Comparison of ENCODE assay signal across 8 cellular contexts in the genomic region with DNA sequence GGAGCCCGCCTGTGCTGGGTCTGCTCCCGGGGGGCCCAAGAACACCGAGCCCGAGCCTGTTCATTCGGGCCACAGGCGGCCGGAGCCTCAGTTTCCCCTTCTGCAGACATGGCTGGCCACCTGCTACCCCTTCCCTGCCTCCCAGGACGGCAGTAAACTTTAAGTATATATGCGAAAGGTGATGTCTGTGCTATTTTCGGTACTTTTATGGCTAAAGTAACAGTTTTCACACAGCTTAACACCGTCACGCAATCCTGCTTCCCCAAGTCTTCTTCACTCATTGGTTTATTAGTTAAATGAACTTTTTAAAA. TPM values are rescaled to one million over a fixed set of nuclear protein-coding genes. Genes with fewer than 3 reads are reported as not detected.
A peak's percentile ranks its signal among the peaks of the same experiment; 100 is the strongest.
DNase-seq lines count a peak whose midpoint lies in the region; ATAC-seq and TF ChIP-seq lines count a peak whose summit lies in the region.

No MANE protein-coding gene starts in this region.

- POLR2A ChIA-PET in OCI-LY7 (lab: Charles Lee) = interaction anchor here (0.6 to 1.9 kb wide), 6 partner anchors 10 to 218 kb away, joined by 3 to 14 read pairs (median 4); a partner anchor contains a TSS

- no peaks in the 10 kb centered on the region for H3K9me2 ChIP-seq in OCI-LY7 (ENCODE audit: insufficient read depth, low read length)

- ATAC-seq in GM21515 (IDR thresholded peaks at IDR 0.05; ENCODE audit: unreplicated experiment) (peak; percentile 11), HG02970 (IDR thresholded peaks at IDR 0.05; ENCODE audit: low FRiP score, unreplicated experiment) (no peak)

- H3K36me3 ChIP-seq in OCI-LY7 (ENCODE audit: insufficient read depth, low read length) (peaks cover 45% of the 10 kb centered on the region), esophagus squamous epithelium (peaks cover 0 to 19% (median 0%) of the 10 kb centered on the region in 3 donors)

- H2AFZ ChIP-seq in OCI-LY7 (ENCODE audit: low read length) = peak overlapping the region; percentile 93

- H3K4me1 ChIP-seq in OCI-LY7 (ENCODE audit: insufficient read depth, low read length, poor library complexity, severe bottlenecking) = peaks cover 24% of the 10 kb centered on the region
- H3K4me1 ChIP-seq in esophagus squamous epithelium = peaks cover 8 to 33% (median 10%) of the 10 kb centered on the region in 3 donors

- no peak for DNase-seq in OCI-LY7 (ENCODE audit: low spot score)
- DNase-seq in esophagus squamous epithelium (lab: John Stamatoyannopoulos, UW) = no peak
- no peak for DNase-seq in retinal pigment epithelial cell (ENCODE audit: low read depth)
- no peak for DNase-seq in NCI-H1048 (lab: John Stamatoyannopoulos, UW)
- DNase-seq in SW480 (ENCODE audit: low spot score) = no peak

- H3K9me3 ChIP-seq in OCI-LY7 (ENCODE audit: low read length) (no peaks in the 10 kb centered on the region), esophagus squamous epithelium (no peaks in the 10 kb centered on the region)

- TF ChIP-seq CTCF in C4-2B (conservative IDR thresholded peaks at IDR 0.05) = no peak
- TF ChIP-seq CTCF in OCI-LY7 (conservative IDR thresholded peaks at IDR 0.05; ENCODE audit: low read length) = no peak
- no peak for TF ChIP-seq CTCF in esophagus squamous epithelium (IDR thresholded peaks at IDR 0.05)
- TF ChIP-seq CTCF in retinal pigment epithelial cell (conservative IDR thresholded peaks at IDR 0.05; ENCODE audit: low read depth, low read length) = no peak

- BruUV-seq in OCI-LY7 (replicated peaks; lab: Mats Ljungman, UMichigan) = TSS peak; percentile 64

- H4K20me1 ChIP-seq in OCI-LY7 (ENCODE audit: insufficient read depth, low read length) = no peaks in the 10 kb centered on the region

- peaks cover 30% of the 10 kb centered on the region for H3K79me2 ChIP-seq in OCI-LY7 (ENCODE audit: insufficient read depth, low read depth, low read length)

- H3K27me3 ChIP-seq in esophagus squamous epithelium = no peaks in the 10 kb centered on the region

- H3K4me3 ChIP-seq in OCI-LY7 (ENCODE audit: low read depth, low read length, poor library complexity, severe bottlenecking) = peak overlapping the region; percentile 100
- peak overlapping the region; percentile 81 to 95 (median 94) for H3K4me3 ChIP-seq in esophagus squamous epithelium
- H3K4me3 ChIP-seq in retinal pigment epithelial cell (ENCODE audit: low read length) = peak overlapping the region; percentile 93

- no peak for TF ChIP-seq POLR2A in esophagus squamous epithelium (IDR thresholded peaks at IDR 0.05)

- WGBS in esophagus squamous epithelium, 2 donors = 0 to 1% methylated on average over 7 to 12 of the region's 12 CpGs

- H3K4me2 ChIP-seq in OCI-LY7 (ENCODE audit: low read length) = peak overlapping the region; percentile 70

- H3K27ac ChIP-seq in C4-2B = peak overlapping the region; percentile 79
- H3K27ac ChIP-seq in OCI-LY7 (ENCODE audit: low read depth, low read length, poor library complexity, severe bottlenecking) = peak overlapping the region; percentile 54
- H3K27ac ChIP-seq in esophagus squamous epithelium = peak overlapping the region; percentile 85 to 91 (median 87)

- CTCF ChIA-PET in OCI-LY7 (lab: Charles Lee; ENCODE audit: unreplicated experiment) = interaction anchor here (1.0 to 1.1 kb wide), 2 partner anchors 11 to 65 kb away, joined by 3 read pairs; a partner anchor contains a TSS

- intact Hi-C loops in OCI-LY7 (cut with micrococcal nuclease; ENCODE audit: unreplicated experiment) (loop anchor here (1.0 to 5.0 kb wide), 4 partner anchors 65 to 795 kb away; a partner anchor contains a TSS), esophagus squamous epithelium (cut with DNase I) (no loop called here)

RNA-seq across cellular contexts. Expression of a gene that starts 0.5 kb away (rescaled TPM):
- 32.7 and 36.1 TPM in 2 replicates for total RNA-seq in OCI-LY7 (2014; rRNA removed; shearing (Covaris generic))
- total RNA-seq in OCI-LY7 (2022) (47.6 and 50.6 TPM in 2 replicates), esophagus squamous epithelium (10 to 100 TPM in 3 of 4 donors, 1 to 10 TPM in 1; 9.6 to 27.0 (median 20.0) TPM)
